8 cellular contexts compared by ENCODE assay signal in the genomic region with DNA sequence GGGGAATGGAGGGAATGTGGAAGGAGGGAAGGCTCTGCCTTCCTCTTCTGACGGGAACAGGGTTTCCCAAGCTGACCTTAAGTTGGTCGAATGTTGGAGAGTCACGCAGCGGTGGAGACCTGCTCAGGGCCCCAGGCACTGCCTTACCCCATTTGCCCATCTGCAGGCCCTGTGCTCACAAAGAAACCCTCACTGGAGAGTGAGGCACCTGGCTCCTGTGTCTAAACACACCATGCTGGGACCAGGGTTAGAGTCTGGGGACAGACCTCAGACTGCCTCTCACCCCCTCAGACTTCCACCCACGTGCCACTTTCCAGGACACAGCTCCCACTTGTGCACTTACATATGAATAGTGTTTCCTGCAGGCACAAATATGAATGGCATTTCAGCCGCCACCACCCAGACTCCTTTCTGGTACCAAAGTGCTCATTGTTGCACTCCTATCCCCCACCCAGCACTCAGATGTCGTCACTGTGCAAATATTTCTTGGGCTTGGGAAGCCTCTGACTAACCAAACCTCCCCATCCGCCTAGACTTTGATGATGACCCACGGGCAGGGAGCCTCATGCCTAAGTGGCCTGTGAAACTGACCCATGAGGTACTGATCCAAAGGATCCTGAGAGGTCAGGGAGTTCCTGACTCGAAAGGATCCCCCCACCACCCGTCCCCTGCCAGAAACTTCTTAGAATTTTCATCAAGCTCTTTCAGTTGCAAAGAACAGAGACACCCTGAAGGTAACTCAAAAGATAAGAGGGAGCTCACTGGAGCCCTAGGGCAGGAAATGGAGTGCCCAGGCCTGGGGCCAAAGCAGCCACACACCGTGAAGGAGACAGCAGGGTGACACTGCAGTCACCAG.
DNase-seq lines count a peak whose midpoint lies in the region; ATAC-seq and TF ChIP-seq lines count a peak whose summit lies in the region.

No MANE protein-coding gene starts in this region.

- no peaks in the 10 kb centered on the region for H3K27me3 Mint-ChIP-seq in CD4-positive, alpha-beta memory T cell
- H3K27me3 Mint-ChIP-seq in osteocyte (ENCODE audit: unreplicated experiment): no peaks in the 10 kb centered on the region

- H3K9me3 ChIP-seq in CD4-positive, alpha-beta memory T cell (ENCODE audit: control insufficient read depth in 1 of 2, low read length in 2 of 2): no peaks in the 10 kb centered on the region
- H3K9me3 ChIP-seq in esophagus squamous epithelium: no peaks in the 10 kb centered on the region

- POLR2A ChIA-PET in CD4-positive, alpha-beta memory T cell (lab: Charles Lee; ENCODE audit: partially characterized antibody): no interaction called here

- intact Hi-C loops in CD4-positive, alpha-beta memory T cell (cut with micrococcal nuclease): no loop called here
- intact Hi-C loops in esophagus squamous epithelium (cut with DNase I): no loop called here

- H3K9me3 Mint-ChIP-seq in CD4-positive, alpha-beta memory T cell: peaks cover 0 to 3% (median 0%) of the 10 kb centered on the region in 8 donors
- no peaks in the 10 kb centered on the region for H3K9me3 Mint-ChIP-seq in osteocyte (ENCODE audit: unreplicated experiment)

- no peak for TF ChIP-seq CTCF in esophagus squamous epithelium (IDR thresholded peaks at IDR 0.05)
- TF ChIP-seq CTCF in osteocyte (IDR thresholded peaks at IDR 0.05): no peak

- ATAC-seq in GM19035 (IDR thresholded peaks at IDR 0.05; ENCODE audit: unreplicated experiment) (no peak), HG02852 (IDR thresholded peaks at IDR 0.05; ENCODE audit: unreplicated experiment) (no peak), HG03432 (IDR thresholded peaks at IDR 0.05; ENCODE audit: unreplicated experiment) (no peak)

- 23 to 74% methylated on average over 3 to 10 of the region's 12 CpGs for WGBS in esophagus squamous epithelium, 2 donors

- peaks cover 14 to 23% of the 10 kb centered on the region in 2 donors for H3K36me3 Mint-ChIP-seq in CD4-positive, alpha-beta memory T cell
- H3K36me3 Mint-ChIP-seq in osteocyte (ENCODE audit: unreplicated experiment): peaks cover 4% of the 10 kb centered on the region

- DNase-seq in CD4-positive, alpha-beta memory T cell: no peak
- DNase-seq in NCI-H460 (ENCODE audit: extremely low read depth, low read depth) (peak; percentile 78), esophagus squamous epithelium (lab: John Stamatoyannopoulos, UW) (no peak), osteocyte (ENCODE audit: extremely low spot score, unreplicated experiment) (no peak), T-helper 9 cell (no peak)

- TF ChIP-seq POLR2A in esophagus squamous epithelium (IDR thresholded peaks at IDR 0.05): no peak

- peak overlapping the region in 4 of 7 donors; percentile 3 to 43 (median 24) for H3K27ac Mint-ChIP-seq in CD4-positive, alpha-beta memory T cell
- peak overlapping the region; percentile 87 for H3K27ac Mint-ChIP-seq in osteocyte (ENCODE audit: unreplicated experiment)

- H3K4me1 Mint-ChIP-seq in CD4-positive, alpha-beta memory T cell: peaks cover 1 to 10% (median 6%) of the 10 kb centered on the region in 4 donors
- peaks cover 53% of the 10 kb centered on the region for H3K4me1 Mint-ChIP-seq in osteocyte (ENCODE audit: unreplicated experiment)

- no peak overlapping the region for H3K4me3 ChIP-seq in CD4-positive, alpha-beta memory T cell (ENCODE audit: low read length in 2 of 2)
- H3K4me3 ChIP-seq in esophagus squamous epithelium: no peak overlapping the region

- CTCF ChIA-PET in CD4-positive, alpha-beta memory T cell (lab: Charles Lee; ENCODE audit: partially characterized antibody): no interaction called here

- no peaks in the 10 kb centered on the region for H3K27me3 ChIP-seq in CD4-positive, alpha-beta memory T cell (ENCODE audit: insufficient read depth, low read length)
- H3K27me3 ChIP-seq in esophagus squamous epithelium: no peaks in the 10 kb centered on the region

- H3K4me1 ChIP-seq in CD4-positive, alpha-beta memory T cell (ENCODE audit: insufficient read depth, low read length): peaks cover under 1% of the 10 kb centered on the region
- peaks cover 29 to 64% (median 46%) of the 10 kb centered on the region in 3 donors for H3K4me1 ChIP-seq in esophagus squamous epithelium

- H3K27ac ChIP-seq in CD4-positive, alpha-beta memory T cell (ENCODE audit: low read depth, low read length): no peak overlapping the region
- H3K27ac ChIP-seq in esophagus squamous epithelium: peak overlapping the region; percentile 49 to 90 (median 56)

- peaks cover 4% of the 10 kb centered on the region for H3K36me3 ChIP-seq in CD4-positive, alpha-beta memory T cell (ENCODE audit: insufficient read depth, low read length)
- peaks cover 0 to 39% (median 0%) of the 10 kb centered on the region in 3 donors for H3K36me3 ChIP-seq in esophagus squamous epithelium

- H3K4me3 Mint-ChIP-seq in CD4-positive, alpha-beta memory T cell: no peak overlapping the region
- H3K4me3 Mint-ChIP-seq in osteocyte (ENCODE audit: unreplicated experiment): no peak overlapping the region
